13 cellular contexts compared by ENCODE assay signal in genomic region chr17:66272699-66273390, GRCh38. TPM values are rescaled to one million over a fixed set of nuclear protein-coding genes. Genes with fewer than 3 reads are reported as not detected.
DNase-seq lines count a peak whose midpoint lies in the region; ATAC-seq, FAIRE-seq and TF ChIP-seq lines count a peak whose summit lies in the region.
"Had no signal": no experiment of that assay in that cellular context is flagged by ENCODE, and none has a peak within 500 bp of the region (broad histone marks: within the 10 kb centered on the region; RNA-seq: fewer than 3 reads in every experiment).

No MANE protein-coding gene starts in this region.

- no peaks in the 10 kb centered on the region for H3K36me3 Mint-ChIP-seq in activated CD4-positive, alpha-beta memory T cell treated with anti-CD3 and anti-CD28 coated beads for 36 hours
- H3K36me3 Mint-ChIP-seq: memory B cell, T-cell had no signal

- H3K4me1 Mint-ChIP-seq in activated CD4-positive, alpha-beta memory T cell treated with anti-CD3 and anti-CD28 coated beads for 36 hours (ENCODE audit: low read depth): no peaks in the 10 kb centered on the region
- H3K4me1 Mint-ChIP-seq: memory B cell had no signal

- H3K36me3 ChIP-seq in adrenal gland (replicated peaks in 1 of 2) (no peaks in the 10 kb centered on the region), kidney (ENCODE audit: control insufficient read depth in 1 of 2, insufficient read depth in 2 of 2, low read length in 2 of 2) (no peaks in the 10 kb centered on the region)
- H3K36me3 ChIP-seq: BLaER1 treated with 17β-estradiol and CSF1 and Interleukin-3, amounts not matched to agents 10 nM and 100 nM; esophagus muscularis mucosa had no signal

- H3K4me1 ChIP-seq in adrenal gland (replicated peaks in 1 of 2) (peaks cover 13 to 22% of the 10 kb centered on the region in 2 donors), kidney (ENCODE audit: control insufficient read depth in 1 of 2, insufficient read depth in 1 of 2, low read depth in 1 of 2, low read length in 2 of 2) (no peaks in the 10 kb centered on the region)

- no peak for TF ChIP-seq POLR2A in adrenal gland (IDR thresholded peaks at IDR 0.05)

- DNase-seq in A172 (ENCODE audit: low spot score) (peak; percentile 89), HFF-Myc (ENCODE audit: extremely low read depth, low read depth) (peak; percentile 65), adrenal gland (peak in 6 of 7 donors; percentile 31 to 56 (median 41)), iris pigment epithelial cell (ENCODE audit: low read depth) (peak; percentile 56), NCI-H1436 treated with DMSO at 0.1 percent for 48 hours (lab: John Stamatoyannopoulos, UW) (no peak), kidney (no peak)
- DNase-seq in activated CD4-positive, alpha-beta memory T cell treated with anti-CD3 and anti-CD28 coated beads for 36 hours: no peak
- DNase-seq: anterior cingulate cortex, T-cell had no signal

- peak overlapping the region in 2 of 5 donors; percentile 47 to 66 for H3K27ac ChIP-seq in adrenal gland
- no peak overlapping the region for H3K27ac ChIP-seq in kidney (ENCODE audit: low read depth in 2 of 2, low read length in 2 of 2)
- H3K27ac ChIP-seq: BLaER1 treated with 17β-estradiol and CSF1 and Interleukin-3, amounts not matched to agents 10 nM and 100 nM had no signal

- WGBS in adrenal gland, 4 donors: 35 to 46% (median 39%) methylated on average over 6 of the region's 6 CpGs

- H3K9me3 Mint-ChIP-seq in activated CD4-positive, alpha-beta memory T cell treated with anti-CD3 and anti-CD28 coated beads for 36 hours: no peaks in the 10 kb centered on the region
- H3K9me3 Mint-ChIP-seq: T-cell had no signal

- H3K4me3 ChIP-seq in HFF-Myc (replicated peaks; ENCODE audit: low read depth, low read length) (no peak overlapping the region), adrenal gland (no peak overlapping the region), kidney (ENCODE audit: low read length in 2 of 2) (no peak overlapping the region)
- H3K4me3 ChIP-seq: BLaER1 treated with 17β-estradiol and CSF1 and Interleukin-3, amounts not matched to agents 10 nM and 100 nM; esophagus muscularis mucosa had no signal

- no peaks in the 10 kb centered on the region for H3K9me3 ChIP-seq in adrenal gland (replicated peaks in 1 of 3)
- peaks cover 0 to 4% of the 10 kb centered on the region in 2 donors for H3K9me3 ChIP-seq in kidney (ENCODE audit: control insufficient read depth in 1 of 2, low read length in 2 of 2)

- no peak overlapping the region for H3K4me3 Mint-ChIP-seq in activated CD4-positive, alpha-beta memory T cell treated with anti-CD3 and anti-CD28 coated beads for 36 hours
- H3K4me3 Mint-ChIP-seq: memory B cell, T-cell had no signal

- no peak for TF ChIP-seq CTCF in HFF-Myc (IDR thresholded peaks at IDR 0.05; ENCODE audit: low read depth, low read length, missing control alignments)
- no peak for TF ChIP-seq CTCF in adrenal gland (IDR thresholded peaks at IDR 0.05)
- TF ChIP-seq CTCF in kidney (IDR thresholded peaks at IDR 0.05; ENCODE audit: borderline replicate concordance, extremely low read depth, insufficient read depth): no peak

- intact Hi-C loops in adrenal gland (cut with DNase I) (no loop called here), kidney (cut with DNase I) (no loop called here)
- intact Hi-C loops in activated CD4-positive, alpha-beta memory T cell treated with anti-CD3 and anti-CD28 coated beads for 36 hours (cut with micrococcal nuclease): no loop called here

- H3K27me3 ChIP-seq in adrenal gland: no peaks in the 10 kb centered on the region
- H3K27me3 ChIP-seq: BLaER1 treated with 17β-estradiol and CSF1 and Interleukin-3, amounts not matched to agents 10 nM and 100 nM; esophagus muscularis mucosa had no signal

- POLR2A ChIA-PET in activated CD4-positive, alpha-beta memory T cell treated with anti-CD3 and anti-CD28 coated beads for 36 hours (lab: Charles Lee): no interaction called here

- no peaks in the 10 kb centered on the region for H3K27me3 Mint-ChIP-seq in activated CD4-positive, alpha-beta memory T cell treated with anti-CD3 and anti-CD28 coated beads for 36 hours
- H3K27me3 Mint-ChIP-seq: T-cell had no signal

- CTCF ChIA-PET in activated CD4-positive, alpha-beta memory T cell treated with anti-CD3 and anti-CD28 coated beads for 36 hours (lab: Charles Lee): no interaction called here

- FAIRE-seq in kidney (lab: Jason Lieb, UNC): no peak

- no peak overlapping the region for H3K27ac Mint-ChIP-seq in activated CD4-positive, alpha-beta memory T cell treated with anti-CD3 and anti-CD28 coated beads for 36 hours
- H3K27ac Mint-ChIP-seq: memory B cell, T-cell had no signal

- ATAC-seq in HG02571 (IDR thresholded peaks at IDR 0.05; ENCODE audit: unreplicated experiment): no peak
- ATAC-seq: T-cell had no signal

- H3K9ac ChIP-seq in kidney (ENCODE audit: low read length in 2 of 2): no peak overlapping the region
- H3K9ac ChIP-seq: BLaER1 treated with 17β-estradiol and CSF1 and Interleukin-3, amounts not matched to agents 10 nM and 100 nM had no signal

RNA-seq across cellular contexts. Expression of gene PRKCA, which starts 29.6 kb away (rescaled TPM):
- 21.6 and 24.2 TPM in 2 replicates for total RNA-seq in A172 (2014; rRNA removed; shearing (Covaris generic))
- 100 to 1,000 TPM in 3 of 8 donors, 10 to 100 TPM in 5; 80.2 to 202 (median 88.6) TPM for total RNA-seq in adrenal gland
- polyA plus RNA-seq in adrenal gland: 10 to 100 TPM; 15.1 to 46.4 (median 19.6) TPM
- total RNA-seq in activated CD4-positive, alpha-beta memory T cell treated with anti-CD3 and anti-CD28 coated beads for 36 hours: 10 to 100 TPM; 75.1 to 78.5 TPM
- 50.8 TPM for total RNA-seq in kidney
- polyA plus RNA-seq in kidney (ENCODE audit: insufficient read depth, low read depth, low replicate concordance): 8.0 TPM

RNA-seq across cellular contexts. Expression of gene APOH, which starts 43.6 kb away (rescaled TPM):
- total RNA-seq in A172 (2014; rRNA removed; shearing (Covaris generic)): not detected in 2 replicates
- 1 to 10 TPM in 2 of 8 donors, not detected in 6; 1.5 to 1.7 TPM for total RNA-seq in adrenal gland
- polyA plus RNA-seq in adrenal gland: 1 to 10 TPM in 1 of 3 donors, under 1 TPM in 1, not detected in 1; 0.32 to 1.6 TPM
- not detected for total RNA-seq in activated CD4-positive, alpha-beta memory T cell treated with anti-CD3 and anti-CD28 coated beads for 36 hours
- not detected for total RNA-seq in kidney
- 13.5 TPM for polyA plus RNA-seq in kidney (ENCODE audit: insufficient read depth, low read depth, low replicate concordance)
- total RNA-seq: esophagus muscularis mucosa had no signal

Comparison
In these comparisons a context has a peak if more than half of its experiments do, and no peak if none do; other contexts are left out.
1. DNase-seq: peak in A172 (single experiment), HFF-Myc (single experiment), adrenal gland (6 of 7) and iris pigment epithelial cell (single experiment); none in activated CD4-positive, alpha-beta memory T cell treated with anti-CD3 and anti-CD28 coated beads for 36 hours (single experiment), NCI-H1436 treated with DMSO at 0.1 percent for 48 hours (single experiment) and kidney (single experiment).